22 cellular contexts compared by ENCODE assay signal in genomic region chr20:62820208-62820961, GRCh38. TPM values are rescaled to one million over a fixed set of nuclear protein-coding genes. Genes with fewer than 3 reads are reported as not detected.
DNase-seq lines count a peak whose midpoint lies in the region; ATAC-seq, FAIRE-seq and TF ChIP-seq lines count a peak whose summit lies in the region.
"Had no signal": no experiment of that assay in that cellular context is flagged by ENCODE, and none has a peak within 500 bp of the region (broad histone marks: within the 10 kb centered on the region; RNA-seq: fewer than 3 reads in every experiment).

No MANE protein-coding gene starts in this region.

- intact Hi-C loops in HepG2 (cut with micrococcal nuclease; ENCODE audit: unreplicated experiment) (loop anchor here (5.0 kb wide), 1 partner anchor 42 kb away; the partner anchor contains the start of gene TCFL5), right lobe of liver (cut with DNase I) (loop anchor here in 1 of 2 donors (10.0 kb wide), 1 partner anchor 184 kb away; the partner anchor contains the start of gene BHLHE23), PC-3 (cut with micrococcal nuclease) (loop anchor here (10.0 kb wide), 1 partner anchor 104 kb away; the partner anchor contains the start of gene DIDO1), CD14-positive monocyte (cut with micrococcal nuclease) (no loop called here)

- no peak overlapping the region for H3K4ac ChIP-seq in mesenchymal stem cell (ENCODE audit: low read depth in 1 of 2, low read length in 2 of 2)

- TF ChIP-seq POLR2A in HepG2 (IDR thresholded peaks at IDR 0.05; ENCODE audit: insufficient read depth in 1 of 2, low read depth in 2 of 2, low read length in 2 of 2) (no peak), right lobe of liver (IDR thresholded peaks at IDR 0.05) (no peak)

- no peak overlapping the region for H2BK12ac ChIP-seq in mesenchymal stem cell (ENCODE audit: low read length in 2 of 2)

- H3K14ac ChIP-seq in mesenchymal stem cell (ENCODE audit: low read length in 2 of 2), result peak overlapping the region in 1 of 2 experiments; percentile 63

- H3K4me1 ChIP-seq in HepG2 (ENCODE audit: insufficient read depth, low read length) (peaks cover 85% of the 10 kb centered on the region), right lobe of liver (peaks cover 0 to 11% (median 1%) of the 10 kb centered on the region in 4 donors), mesenchymal stem cell (ENCODE audit: control insufficient read depth, insufficient read depth, low read depth, low read length) (peaks cover 62% of the 10 kb centered on the region), PC-3 (ENCODE audit: insufficient read depth, low read length) (peaks cover 34% of the 10 kb centered on the region)

- in situ Hi-C loops in HepG2 (cut with HindIII; ENCODE audit: extremely low pct_ligation_motif_present, low pct_unique_long_range_greater_than_20kb), result no loop called here

- no peaks in the 10 kb centered on the region for H3K9me3 ChIP-seq in HepG2 (ENCODE audit: low read length)
- no peaks in the 10 kb centered on the region for H3K9me3 ChIP-seq in right lobe of liver
- no peaks in the 10 kb centered on the region for H3K9me3 ChIP-seq in mesenchymal stem cell (ENCODE audit: control insufficient read depth, low read length)
- H3K9me3 ChIP-seq in PC-3 (ENCODE audit: low read length), result no peaks in the 10 kb centered on the region
- H3K9me3 ChIP-seq: pancreas, uterus had no signal

- no peak overlapping the region for H2AK5ac ChIP-seq in mesenchymal stem cell (ENCODE audit: low read length, severe bottlenecking)

- BruUV-seq in HepG2 (replicated peaks; lab: Mats Ljungman, UMichigan) (no TSS peak), PC-3 (replicated peaks; lab: Mats Ljungman, UMichigan) (no TSS peak)

- DNase-seq in HepG2 (ENCODE audit: low spot score) (no peak), right lobe of liver (no peak), RWPE1 (ENCODE audit: low spot score) (no peak), mesenchymal stem cell (no peak), RKO (ENCODE audit: low spot score) (no peak), SW480 (ENCODE audit: low spot score) (no peak), PC-3 (no peak), CD14-positive monocyte (ENCODE audit: low spot score) (no peak)
- DNase-seq: activated CD4-positive, alpha-beta T cell treated with anti-CD3 and anti-CD28 coated beads, Interleukin-2, amount 50 U/mL, for 1 hour; activated naive CD4-positive, alpha-beta T cell treated with anti-CD3 and anti-CD28 coated beads, Interleukin-2, amount 50 U/mL, for 16 hours; CD8-positive, alpha-beta T cell; central memory CD4-positive, alpha-beta T cell; NCI-H1092; NCI-H2081; T-helper 2 cell; uterus had no signal

- TF ChIP-seq CTCF in HepG2 (CRISPR knock-in tag; IDR thresholded peaks at IDR 0.05), result no peak
- TF ChIP-seq CTCF in right lobe of liver (IDR thresholded peaks at IDR 0.05), result no peak
- no peak for TF ChIP-seq CTCF in RWPE1 (conservative IDR thresholded peaks at IDR 0.05; ENCODE audit: low read depth)
- TF ChIP-seq CTCF in PC-3 (conservative IDR thresholded peaks at IDR 0.05; ENCODE audit: low read depth, low read length), result no peak
- no peak for TF ChIP-seq CTCF in CD14-positive monocyte (IDR thresholded peaks at IDR 0.05)

- H3K9me3 Mint-ChIP-seq in CD14-positive monocyte, result peaks cover 0 to 16% (median 0%) of the 10 kb centered on the region in 7 donors
- H3K9me3 Mint-ChIP-seq: activated T-helper 1 cell treated with anti-CD3 and anti-CD28 coated beads, Interleukin-12 subunit alpha, Interleukin-12 subunit beta, Interleukin-2, Interleukin-4 antibody, amounts not matched to agents 30 ng/mL and 10 ng/mL and 1 ng/mL, durations not matched to agents 14 hours and 24 hours and 36 hours; CD8-positive, alpha-beta T cell; HFFc6; natural killer cell treated with Interleukin-12 subunit alpha and Interleukin-12 subunit beta and Interleukin-15 and Interleukin-18, amount 100 ng/mL, for 72 hours had no signal

- H4K20me1 ChIP-seq in HepG2 (ENCODE audit: insufficient read depth, low read length) (peaks cover 4% of the 10 kb centered on the region; the same call in 1 of the 2 replicates), PC-3 (ENCODE audit: low read length) (no peaks in the 10 kb centered on the region)

- H3K23ac ChIP-seq in mesenchymal stem cell (ENCODE audit: low read length in 2 of 2), result no peak overlapping the region

- H3K79me1 ChIP-seq in mesenchymal stem cell (replicated peaks; ENCODE audit: low read length, poor library complexity, severe bottlenecking), result no peaks in the 10 kb centered on the region

- FAIRE-seq in HepG2 (lab: Jason Lieb, UNC), result no peak
- FAIRE-seq: pancreas had no signal

- H3K4me2 ChIP-seq in HepG2 (ENCODE audit: low read depth, low read length) (peak overlapping the region; percentile 81), mesenchymal stem cell (ENCODE audit: low read length, poor library complexity, severe bottlenecking) (no peak overlapping the region), PC-3 (ENCODE audit: low read length) (no peak overlapping the region)

- H3K36me3 ChIP-seq in HepG2 (replicated peaks in 1 of 2; ENCODE audit: control insufficient read depth in 1 of 2, insufficient read depth in 2 of 2, low read length in 2 of 2), result no peaks in the 10 kb centered on the region
- H3K36me3 ChIP-seq in right lobe of liver, result no peaks in the 10 kb centered on the region
- H3K36me3 ChIP-seq in mesenchymal stem cell (ENCODE audit: control insufficient read depth in 1 of 2, insufficient read depth in 2 of 2, low read depth in 1 of 2, low read length in 2 of 2), result no peaks in the 10 kb centered on the region
- no peaks in the 10 kb centered on the region for H3K36me3 ChIP-seq in PC-3 (ENCODE audit: low read depth, low read length)
- H3K36me3 ChIP-seq: pancreas, uterus had no signal

- no peaks in the 10 kb centered on the region for H3F3A ChIP-seq in PC-3 (ENCODE audit: low read length, unreplicated experiment)

- H3K9ac ChIP-seq in HepG2 (ENCODE audit: insufficient read depth, low read depth, low read length) (peak overlapping the region; percentile 72), mesenchymal stem cell (ENCODE audit: low read length) (no peak overlapping the region), PC-3 (ENCODE audit: low read length) (no peak overlapping the region)

- H3K4me1 Mint-ChIP-seq in CD14-positive monocyte, result peaks cover 13% of the 10 kb centered on the region

- no peak overlapping the region for H3K27ac Mint-ChIP-seq in CD14-positive monocyte
- H3K27ac Mint-ChIP-seq: activated T-helper 1 cell treated with anti-CD3 and anti-CD28 coated beads, Interleukin-12 subunit alpha, Interleukin-12 subunit beta, Interleukin-2, Interleukin-4 antibody, amounts not matched to agents 30 ng/mL and 10 ng/mL and 1 ng/mL, durations not matched to agents 14 hours and 24 hours and 36 hours; CD8-positive, alpha-beta T cell; HFFc6; natural killer cell treated with Interleukin-12 subunit alpha and Interleukin-12 subunit beta and Interleukin-15 and Interleukin-18, amount 100 ng/mL, for 72 hours had no signal

- TF ChIP-seq RAD21 in HepG2 (CRISPR knock-in tag; IDR thresholded peaks at IDR 0.05), result no peak

- no peak overlapping the region for H3K27ac ChIP-seq in HepG2 (ENCODE audit: extremely low read length, insufficient read depth, low read length)
- H3K27ac ChIP-seq in right lobe of liver, result no peak overlapping the region
- peak overlapping the region; percentile 69 for H3K27ac ChIP-seq in RWPE1
- H3K27ac ChIP-seq in mesenchymal stem cell (ENCODE audit: low read length, poor library complexity, severe bottlenecking), result no peak overlapping the region
- no peak overlapping the region for H3K27ac ChIP-seq in PC-3 (ENCODE audit: low read length)
- H3K27ac ChIP-seq: epithelial cell of prostate, pancreas, VCaP had no signal

- H2BK5ac ChIP-seq in mesenchymal stem cell (ENCODE audit: low read depth, low read length, poor library complexity, severe bottlenecking), result no peak overlapping the region

- WGBS in HepG2 (ENCODE audit: low lambda C conversion rate), result 76% methylated on average over 22 of the region's 23 CpGs
- WGBS in right lobe of liver (ENCODE audit: insufficient coverage, low coverage, low lambda C conversion rate, missing lambda C conversion rate), result 51% methylated on average over 12 of the region's 23 CpGs
- WGBS in mesenchymal stem cell, result 79% methylated on average over 23 of the region's 23 CpGs

- no peaks in the 10 kb centered on the region for H3K9me2 ChIP-seq in PC-3 (replicated peaks; ENCODE audit: low read length)

- ATAC-seq in HepG2, result no peak
- no peak for ATAC-seq in right lobe of liver
- no peak for ATAC-seq in PC-3
- ATAC-seq: CD8-positive, alpha-beta T cell; natural killer cell treated with Interleukin-12 subunit alpha and Interleukin-12 subunit beta and Interleukin-15 and Interleukin-18, amount 100 ng/mL, for 72 hours; pancreas had no signal

- no peak overlapping the region for H4K8ac ChIP-seq in mesenchymal stem cell (ENCODE audit: low read length)

- POLR2A ChIA-PET in HepG2 (lab: Yijun Ruan, JAX), result interaction anchor here (6.8 kb wide), 1 partner anchor 25 kb away, joined by 64 read pairs; the partner anchor contains the start of gene MRGBP
- POLR2A ChIA-PET in RWPE1 (lab: Yijun Ruan, JAX; ENCODE audit: low non-redundant PET), result no interaction called here
- POLR2A ChIA-PET in PC-3 (lab: Charles Lee; ENCODE audit: unreplicated experiment), result no interaction called here

- TF ChIP-seq EP300 in HepG2 (IDR thresholded peaks at IDR 0.05; ENCODE audit: low read depth in 2 of 2, low read length in 2 of 2) (no peak), HepG2 (CRISPR knock-in tag; IDR thresholded peaks at IDR 0.05; ENCODE audit: borderline replicate concordance) (no peak)

- H3K27me3 ChIP-seq in HepG2 (ENCODE audit: control insufficient read depth in 1 of 2, insufficient read depth in 2 of 2, low read length in 2 of 2), result no peaks in the 10 kb centered on the region
- H3K27me3 ChIP-seq in right lobe of liver, result no peaks in the 10 kb centered on the region
- H3K27me3 ChIP-seq in mesenchymal stem cell (ENCODE audit: control insufficient read depth in 1 of 2, insufficient read depth in 1 of 2, low read length in 2 of 2), result peaks cover 16 to 34% of the 10 kb centered on the region in 2 experiments
- H3K27me3 ChIP-seq in PC-3 (ENCODE audit: low read length), result peaks cover 19% of the 10 kb centered on the region

- no peak overlapping the region for H2AFZ ChIP-seq in HepG2 (ENCODE audit: low read length)
- H2AFZ ChIP-seq in mesenchymal stem cell (ENCODE audit: low read depth, low read length), result no peak overlapping the region
- H2AFZ ChIP-seq in PC-3 (ENCODE audit: low read length), result no peak overlapping the region

- no peak overlapping the region for H2BK15ac ChIP-seq in mesenchymal stem cell (ENCODE audit: low read depth, poor library complexity, severe bottlenecking)

- H3K27me3 Mint-ChIP-seq in CD14-positive monocyte (ENCODE audit: low read depth in 3 of 3), result peaks cover 36 to 50% (median 41%) of the 10 kb centered on the region in 3 donors
- H3K27me3 Mint-ChIP-seq: natural killer cell treated with Interleukin-12 subunit alpha and Interleukin-12 subunit beta and Interleukin-15 and Interleukin-18, amount 100 ng/mL, for 72 hours had no signal

- H2BK120ac ChIP-seq in mesenchymal stem cell (ENCODE audit: low read depth, low read length), result no peak overlapping the region

- CTCF ChIA-PET in HepG2 (lab: Yijun Ruan, JAX; ENCODE audit: low intra/inter-chr PET ratio, low total read pairs), result no interaction called here
- CTCF ChIA-PET in RWPE1 (lab: Yijun Ruan, JAX), result interaction anchor here (0.6 to 2.5 kb wide), 2 partner anchors 12 to 131 kb away, joined by 5 to 14 read pairs; no protein-coding TSS in a partner anchor
- CTCF ChIA-PET in PC-3 (lab: Charles Lee), result interaction anchor here (0.6 kb wide), 1 partner anchor 248 kb away, joined by 5 read pairs; no protein-coding TSS in a partner anchor

- peak overlapping the region in 1 of 2 experiments; percentile 14 for H3K18ac ChIP-seq in mesenchymal stem cell (ENCODE audit: low read depth in 1 of 2, low read length in 2 of 2)

- H3K79me2 ChIP-seq in HepG2 (ENCODE audit: insufficient read depth, low read length) (peaks cover 6% of the 10 kb centered on the region), PC-3 (ENCODE audit: low read length) (no peaks in the 10 kb centered on the region)

- peak overlapping the region in 1 of 3 experiments; percentile 77; a peak in 1 of 6 replicates for H3K4me3 ChIP-seq in HepG2 (replicated peaks in 1 of 3; ENCODE audit: insufficient read depth in 1 of 3, low read depth in 2 of 3, low read length in 3 of 3)
- H3K4me3 ChIP-seq in right lobe of liver, result no peak overlapping the region
- no peak overlapping the region for H3K4me3 ChIP-seq in mesenchymal stem cell (ENCODE audit: insufficient read depth in 1 of 2, low read depth in 1 of 2, low read length in 2 of 2)
- no peak overlapping the region for H3K4me3 ChIP-seq in PC-3 (ENCODE audit: low read length)
- H3K4me3 ChIP-seq: pancreas, uterus had no signal

- no peak overlapping the region for H3K4me3 Mint-ChIP-seq in CD14-positive monocyte
- H3K4me3 Mint-ChIP-seq: activated T-helper 1 cell treated with anti-CD3 and anti-CD28 coated beads, Interleukin-12 subunit alpha, Interleukin-12 subunit beta, Interleukin-2, Interleukin-4 antibody, amounts not matched to agents 30 ng/mL and 10 ng/mL and 1 ng/mL, durations not matched to agents 14 hours and 24 hours and 36 hours; CD8-positive, alpha-beta T cell; HFFc6; natural killer cell treated with Interleukin-12 subunit alpha and Interleukin-12 subunit beta and Interleukin-15 and Interleukin-18, amount 100 ng/mL, for 72 hours had no signal

- H4K91ac ChIP-seq in mesenchymal stem cell (ENCODE audit: low read length), result peak overlapping the region; percentile 6

- no peaks in the 10 kb centered on the region for H3K36me3 Mint-ChIP-seq in CD14-positive monocyte
- H3K36me3 Mint-ChIP-seq: CD8-positive, alpha-beta T cell; natural killer cell treated with Interleukin-12 subunit alpha and Interleukin-12 subunit beta and Interleukin-15 and Interleukin-18, amount 100 ng/mL, for 72 hours had no signal

RNA-seq across cellular contexts. Expression of gene COL9A3, which starts 3.5 kb away (rescaled TPM):
- total RNA-seq in HepG2 (2016; rRNA removed; fragmentation: Illumina TruSeq; extraction: Trizol), result 53.3 and 204 TPM in 2 replicates
- 13.9 and 15.8 TPM in 2 replicates for total RNA-seq in HepG2 (2016; cell fraction: cytosol; rRNA removed; fragmentation: Illumina TruSeq; extraction: Trizol; ENCODE audit: low read depth)
- total RNA-seq in HepG2 (2016; cell fraction: insoluble cytoplasmic fraction; rRNA removed; fragmentation: Illumina TruSeq; extraction: Trizol), result 48.0 and 215 TPM in 2 replicates
- total RNA-seq in HepG2 (2016; cell fraction: membrane; rRNA removed; fragmentation: Illumina TruSeq; extraction: Trizol), result 19.3 and 20.8 TPM in 2 replicates
- 216 and 254 TPM in 2 replicates for total RNA-seq in HepG2 (2016; cell fraction: nucleus; rRNA removed; fragmentation: Illumina TruSeq; extraction: Trizol)
- polyA plus RNA-seq in HepG2 (2011; rRNA removed), result 155 and 175 TPM in 2 replicates
- polyA plus RNA-seq in HepG2 (2011; cell fraction: cytosol; rRNA removed), result 84.5 and 113 TPM in 2 replicates
- polyA plus RNA-seq in HepG2 (2011; cell fraction: nucleus; rRNA removed), result 1,291 and 1,782 TPM in 2 replicates
- polyA plus RNA-seq in HepG2 (2012), result 79.9 and 172 TPM in 2 replicates
- polyA plus RNA-seq in HepG2 (2016; cell fraction: cytosol; fragmentation: Illumina TruSeq; extraction: Trizol; ENCODE audit: low read depth), result 9.2 and 9.5 TPM in 2 replicates
- polyA plus RNA-seq in HepG2 (2016; cell fraction: insoluble cytoplasmic fraction; fragmentation: Illumina TruSeq; extraction: Trizol; ENCODE audit: low read depth), result 55.1 and 66.2 TPM in 2 replicates
- 17.0 and 20.1 TPM in 2 replicates for polyA plus RNA-seq in HepG2 (2016; cell fraction: membrane; fragmentation: Illumina TruSeq; extraction: Trizol; ENCODE audit: low read depth)
- polyA plus RNA-seq in HepG2 (2016; cell fraction: nucleus; fragmentation: Illumina TruSeq; extraction: Trizol; ENCODE audit: insufficient read depth, low read depth), result 637 and 662 TPM in 2 replicates
- polyA minus RNA-seq in HepG2 (2011; rRNA and poly(A)+ RNA removed; ENCODE audit: low replicate concordance), result 5.1 and 12.2 TPM in 2 replicates
- 23.0 and 25.3 TPM in 2 replicates for polyA minus RNA-seq in HepG2 (2011; cell fraction: cytosol; rRNA and poly(A)+ RNA removed)
- polyA minus RNA-seq in HepG2 (2011; cell fraction: nucleus; rRNA and poly(A)+ RNA removed), result 56.8 and 67.0 TPM in 2 replicates
- total RNA-seq in right lobe of liver, result 1 to 10 TPM; 1.5 to 7.6 (median 3.5) TPM
- polyA plus RNA-seq in mesenchymal stem cell (2013, experiment 1 of 2), result 0.79 TPM
- polyA plus RNA-seq in mesenchymal stem cell (2013, experiment 2 of 2), result 0.44 TPM
- total RNA-seq in PC-3 (2014; rRNA removed), result 14.3 and 17.7 TPM in 2 replicates
- 1 to 10 TPM; 1.8 to 2.6 TPM for polyA plus RNA-seq in CD14-positive monocyte
- total RNA-seq: activated T-helper 1 cell treated with anti-CD3 and anti-CD28 coated beads, Interleukin-12 subunit alpha, Interleukin-12 subunit beta, Interleukin-2, Interleukin-4 antibody, amounts not matched to agents 30 ng/mL and 10 ng/mL and 1 ng/mL, durations not matched to agents 14 hours and 24 hours and 36 hours; CD8-positive, alpha-beta T cell; natural killer cell treated with Interleukin-12 subunit alpha and Interleukin-12 subunit beta and Interleukin-15 and Interleukin-18, amount 100 ng/mL, for 72 hours had no signal

RNA-seq across cellular contexts. Expression of gene OGFR, which starts 15.8 kb away (rescaled TPM):
- total RNA-seq in HepG2 (2016; rRNA removed; fragmentation: Illumina TruSeq; extraction: Trizol) (68.3 and 81.8 TPM in 2 replicates), right lobe of liver (10 to 100 TPM; 40.7 to 48.1 (median 47.0) TPM), PC-3 (2014; rRNA removed) (78.9 and 112 TPM in 2 replicates)
- 6.3 and 8.7 TPM in 2 replicates for total RNA-seq in HepG2 (2016; cell fraction: cytosol; rRNA removed; fragmentation: Illumina TruSeq; extraction: Trizol; ENCODE audit: low read depth)
- total RNA-seq in HepG2 (2016; cell fraction: insoluble cytoplasmic fraction; rRNA removed; fragmentation: Illumina TruSeq; extraction: Trizol), result 58.8 and 84.2 TPM in 2 replicates
- 20.8 and 24.4 TPM in 2 replicates for total RNA-seq in HepG2 (2016; cell fraction: membrane; rRNA removed; fragmentation: Illumina TruSeq; extraction: Trizol)
- total RNA-seq in HepG2 (2016; cell fraction: nucleus; rRNA removed; fragmentation: Illumina TruSeq; extraction: Trizol), result 33.8 and 41.3 TPM in 2 replicates
- polyA plus RNA-seq in HepG2 (2011; rRNA removed) (47.7 and 62.2 TPM in 2 replicates), CD14-positive monocyte (10 to 100 TPM; 47.8 to 79.3 TPM)
- 58.6 and 82.5 TPM in 2 replicates for polyA plus RNA-seq in HepG2 (2011; cell fraction: cytosol; rRNA removed)
- 105 and 121 TPM in 2 replicates for polyA plus RNA-seq in HepG2 (2011; cell fraction: nucleus; rRNA removed)
- polyA plus RNA-seq in HepG2 (2012), result 34.0 and 38.1 TPM in 2 replicates
- polyA plus RNA-seq in HepG2 (2016; cell fraction: cytosol; fragmentation: Illumina TruSeq; extraction: Trizol; ENCODE audit: low read depth), result 4.2 and 4.7 TPM in 2 replicates
- polyA plus RNA-seq in HepG2 (2016; cell fraction: insoluble cytoplasmic fraction; fragmentation: Illumina TruSeq; extraction: Trizol; ENCODE audit: low read depth), result 68.1 and 77.5 TPM in 2 replicates
- polyA plus RNA-seq in HepG2 (2016; cell fraction: membrane; fragmentation: Illumina TruSeq; extraction: Trizol; ENCODE audit: low read depth), result 11.5 and 14.2 TPM in 2 replicates
- polyA plus RNA-seq in HepG2 (2016; cell fraction: nucleus; fragmentation: Illumina TruSeq; extraction: Trizol; ENCODE audit: insufficient read depth, low read depth), result 103 and 104 TPM in 2 replicates
- polyA minus RNA-seq in HepG2 (2011; rRNA and poly(A)+ RNA removed; ENCODE audit: low replicate concordance), result 38.5 and 45.1 TPM in 2 replicates
- polyA minus RNA-seq in HepG2 (2011; cell fraction: cytosol; rRNA and poly(A)+ RNA removed), result 39.4 and 42.5 TPM in 2 replicates
- 15.1 and 20.0 TPM in 2 replicates for polyA minus RNA-seq in HepG2 (2011; cell fraction: nucleus; rRNA and poly(A)+ RNA removed)
- polyA plus RNA-seq in mesenchymal stem cell (2013, experiment 1 of 2), result 28.3 TPM
- 27.4 TPM for polyA plus RNA-seq in mesenchymal stem cell (2013, experiment 2 of 2)

RNA-seq across cellular contexts. Expression of gene MRGBP, which starts 24.1 kb away (rescaled TPM):
- total RNA-seq in HepG2 (2016; rRNA removed; fragmentation: Illumina TruSeq; extraction: Trizol), result 34.8 and 35.9 TPM in 2 replicates
- 79.0 and 80.7 TPM in 2 replicates for total RNA-seq in HepG2 (2016; cell fraction: cytosol; rRNA removed; fragmentation: Illumina TruSeq; extraction: Trizol; ENCODE audit: low read depth)
- 31.8 and 38.7 TPM in 2 replicates for total RNA-seq in HepG2 (2016; cell fraction: insoluble cytoplasmic fraction; rRNA removed; fragmentation: Illumina TruSeq; extraction: Trizol)
- total RNA-seq in HepG2 (2016; cell fraction: membrane; rRNA removed; fragmentation: Illumina TruSeq; extraction: Trizol), result 96.7 and 98.0 TPM in 2 replicates
- 17.0 and 18.5 TPM in 2 replicates for total RNA-seq in HepG2 (2016; cell fraction: nucleus; rRNA removed; fragmentation: Illumina TruSeq; extraction: Trizol)
- polyA plus RNA-seq in HepG2 (2011; rRNA removed), result 31.6 and 34.2 TPM in 2 replicates
- polyA plus RNA-seq in HepG2 (2011; cell fraction: cytosol; rRNA removed), result 30.7 and 37.2 TPM in 2 replicates
- polyA plus RNA-seq in HepG2 (2011; cell fraction: nucleus; rRNA removed), result 29.7 and 36.4 TPM in 2 replicates
- 21.6 and 23.1 TPM in 2 replicates for polyA plus RNA-seq in HepG2 (2012)
- 88.5 and 96.5 TPM in 2 replicates for polyA plus RNA-seq in HepG2 (2016; cell fraction: cytosol; fragmentation: Illumina TruSeq; extraction: Trizol; ENCODE audit: low read depth)
- polyA plus RNA-seq in HepG2 (2016; cell fraction: insoluble cytoplasmic fraction; fragmentation: Illumina TruSeq; extraction: Trizol; ENCODE audit: low read depth), result 34.9 and 39.2 TPM in 2 replicates
- polyA plus RNA-seq in HepG2 (2016; cell fraction: membrane; fragmentation: Illumina TruSeq; extraction: Trizol; ENCODE audit: low read depth), result 88.7 and 90.6 TPM in 2 replicates
- 40.3 and 42.7 TPM in 2 replicates for polyA plus RNA-seq in HepG2 (2016; cell fraction: nucleus; fragmentation: Illumina TruSeq; extraction: Trizol; ENCODE audit: insufficient read depth, low read depth)
- 21.2 and 36.8 TPM in 2 replicates for polyA minus RNA-seq in HepG2 (2011; rRNA and poly(A)+ RNA removed; ENCODE audit: low replicate concordance)
- 12.7 and 13.0 TPM in 2 replicates for polyA minus RNA-seq in HepG2 (2011; cell fraction: cytosol; rRNA and poly(A)+ RNA removed)
- polyA minus RNA-seq in HepG2 (2011; cell fraction: nucleus; rRNA and poly(A)+ RNA removed), result 10.2 and 10.9 TPM in 2 replicates
- 1 to 10 TPM; 3.3 to 8.0 (median 5.3) TPM for total RNA-seq in right lobe of liver
- polyA plus RNA-seq in mesenchymal stem cell (2013, experiment 1 of 2), result 14.2 TPM
- 14.5 TPM for polyA plus RNA-seq in mesenchymal stem cell (2013, experiment 2 of 2)
- 48.8 and 56.3 TPM in 2 replicates for total RNA-seq in PC-3 (2014; rRNA removed)
- 10 to 100 TPM; 10.2 to 10.5 TPM for polyA plus RNA-seq in CD14-positive monocyte

RNA-seq across cellular contexts. Expression of gene TCFL5, which starts 41.2 kb away (rescaled TPM):
- total RNA-seq in HepG2 (2016; rRNA removed; fragmentation: Illumina TruSeq; extraction: Trizol) (20.0 and 21.1 TPM in 2 replicates), right lobe of liver (1 to 10 TPM; 2.9 to 5.1 (median 3.9) TPM), PC-3 (2014; rRNA removed) (15.8 and 21.7 TPM in 2 replicates)
- 13.3 and 17.7 TPM in 2 replicates for total RNA-seq in HepG2 (2016; cell fraction: cytosol; rRNA removed; fragmentation: Illumina TruSeq; extraction: Trizol; ENCODE audit: low read depth)
- 20.4 and 21.0 TPM in 2 replicates for total RNA-seq in HepG2 (2016; cell fraction: insoluble cytoplasmic fraction; rRNA removed; fragmentation: Illumina TruSeq; extraction: Trizol)
- total RNA-seq in HepG2 (2016; cell fraction: membrane; rRNA removed; fragmentation: Illumina TruSeq; extraction: Trizol), result 28.7 and 36.7 TPM in 2 replicates
- total RNA-seq in HepG2 (2016; cell fraction: nucleus; rRNA removed; fragmentation: Illumina TruSeq; extraction: Trizol), result 11.4 and 12.6 TPM in 2 replicates
- polyA plus RNA-seq in HepG2 (2011; rRNA removed) (14.2 and 14.8 TPM in 2 replicates), CD14-positive monocyte (under 1 TPM; 0.38 to 0.89 TPM)
- polyA plus RNA-seq in HepG2 (2011; cell fraction: cytosol; rRNA removed), result 9.0 and 11.8 TPM in 2 replicates
- polyA plus RNA-seq in HepG2 (2011; cell fraction: nucleus; rRNA removed), result 6.4 and 8.0 TPM in 2 replicates
- polyA plus RNA-seq in HepG2 (2012), result 12.4 and 13.3 TPM in 2 replicates
- 13.1 and 14.7 TPM in 2 replicates for polyA plus RNA-seq in HepG2 (2016; cell fraction: cytosol; fragmentation: Illumina TruSeq; extraction: Trizol; ENCODE audit: low read depth)
- polyA plus RNA-seq in HepG2 (2016; cell fraction: insoluble cytoplasmic fraction; fragmentation: Illumina TruSeq; extraction: Trizol; ENCODE audit: low read depth), result 19.5 and 20.9 TPM in 2 replicates
- 25.6 and 29.7 TPM in 2 replicates for polyA plus RNA-seq in HepG2 (2016; cell fraction: membrane; fragmentation: Illumina TruSeq; extraction: Trizol; ENCODE audit: low read depth)
- polyA plus RNA-seq in HepG2 (2016; cell fraction: nucleus; fragmentation: Illumina TruSeq; extraction: Trizol; ENCODE audit: insufficient read depth, low read depth), result 21.4 and 23.1 TPM in 2 replicates
- 4.7 and 6.4 TPM in 2 replicates for polyA minus RNA-seq in HepG2 (2011; rRNA and poly(A)+ RNA removed; ENCODE audit: low replicate concordance)
- polyA minus RNA-seq in HepG2 (2011; cell fraction: cytosol; rRNA and poly(A)+ RNA removed), result 9.9 and 10.2 TPM in 2 replicates
- polyA minus RNA-seq in HepG2 (2011; cell fraction: nucleus; rRNA and poly(A)+ RNA removed), result 5.2 and 6.1 TPM in 2 replicates
- polyA plus RNA-seq in mesenchymal stem cell (2013, experiment 1 of 2), result 6.1 TPM
- polyA plus RNA-seq in mesenchymal stem cell (2013, experiment 2 of 2), result 6.9 TPM

Comparison
In these comparisons a context has a peak if more than half of its experiments do, and no peak if none do; other contexts are left out.
1. intact Hi-C loops: an anchor here in HepG2 (5.0 kb wide) and PC-3 (10.0 kb wide); none called in CD14-positive monocyte.